ENCODE assay signal across 14 cellular contexts in genomic region chr20:7272512-7272911, GRCh38.
A peak's percentile ranks its signal among the peaks of the same experiment; 100 is the strongest.
DNase-seq lines count a peak whose midpoint lies in the region; ATAC-seq and TF ChIP-seq lines count a peak whose summit lies in the region.
"Had no signal": no experiment of that assay in that cellular context is flagged by ENCODE, and none has a peak within 500 bp of the region (broad histone marks: within the 10 kb centered on the region; RNA-seq: fewer than 3 reads in every experiment).

No MANE protein-coding gene starts in this region.

- H3K36me3 ChIP-seq in WERI-Rb-1: no peaks in the 10 kb centered on the region
- H3K36me3 ChIP-seq: neutrophil had no signal

- ATAC-seq in HG03378 (IDR thresholded peaks at IDR 0.05; ENCODE audit: unreplicated experiment): no peak
- no peak for ATAC-seq in activated T-cell treated with anti-CD3 and anti-CD28 coated beads, Interleukin-2, amount 50 U/mL, for 4 hours

- TF ChIP-seq CTCF in WERI-Rb-1 (IDR thresholded peaks at IDR 0.05; ENCODE audit: low read depth, low read length) (0 out of 2 replicates have a peak, but pooled peaks have one; percentile 5), GM20000 (IDR thresholded peaks at IDR 0.05; ENCODE audit: extremely low read depth, missing control alignments) (no peak)

- peaks cover 6% of the 10 kb centered on the region for H3K9me3 Mint-ChIP-seq in activated T-cell treated with anti-CD3 and anti-CD28 coated beads, Interleukin-2, amount 50 U/mL, for 4 hours
- H3K9me3 Mint-ChIP-seq in immature natural killer cell: peaks cover 4 to 24% (median 8%) of the 10 kb centered on the region in 6 donors
- H3K9me3 Mint-ChIP-seq: dendritic cell treated with granulocyte-macrophage colony-stimulating factor and Interleukin-4, amounts not matched to agents 40 ng/mL and 50 ng/mL, for 4 days had no signal

- H3K4me1 Mint-ChIP-seq in activated T-cell treated with anti-CD3 and anti-CD28 coated beads, Interleukin-2, amount 50 U/mL, for 4 hours (ENCODE audit: low read depth): no peaks in the 10 kb centered on the region
- H3K4me1 Mint-ChIP-seq in immature natural killer cell: no peaks in the 10 kb centered on the region

- H3K9me3 ChIP-seq in WERI-Rb-1 (ENCODE audit: severe bottlenecking): no peaks in the 10 kb centered on the region
- H3K9me3 ChIP-seq: neutrophil, testis had no signal

- no peak overlapping the region for H3K27ac Mint-ChIP-seq in immature natural killer cell
- H3K27ac Mint-ChIP-seq: dendritic cell treated with granulocyte-macrophage colony-stimulating factor and Interleukin-4, amounts not matched to agents 40 ng/mL and 50 ng/mL, for 4 days had no signal

- no peaks in the 10 kb centered on the region for H3K27me3 Mint-ChIP-seq in activated T-cell treated with anti-CD3 and anti-CD28 coated beads, Interleukin-2, amount 50 U/mL, for 4 hours (ENCODE audit: low read depth)
- peaks cover 0 to 2% (median 1%) of the 10 kb centered on the region in 3 donors for H3K27me3 Mint-ChIP-seq in immature natural killer cell (ENCODE audit: low read depth in 3 of 3)
- H3K27me3 Mint-ChIP-seq: dendritic cell treated with granulocyte-macrophage colony-stimulating factor and Interleukin-4, amounts not matched to agents 40 ng/mL and 50 ng/mL, for 4 days had no signal

- no peak overlapping the region for H3K27ac ChIP-seq in WERI-Rb-1
- H3K27ac ChIP-seq: KMS-11, neutrophil, testis had no signal

- no peaks in the 10 kb centered on the region for H3K27me3 ChIP-seq in WERI-Rb-1 (ENCODE audit: insufficient read depth, low read depth, severe bottlenecking)
- H3K27me3 ChIP-seq: neutrophil, testis had no signal

- no peaks in the 10 kb centered on the region for H3K36me3 Mint-ChIP-seq in activated T-cell treated with anti-CD3 and anti-CD28 coated beads, Interleukin-2, amount 50 U/mL, for 4 hours (ENCODE audit: insufficient read depth)
- no peaks in the 10 kb centered on the region for H3K36me3 Mint-ChIP-seq in immature natural killer cell

- no peak overlapping the region for H3K4me3 Mint-ChIP-seq in activated T-cell treated with anti-CD3 and anti-CD28 coated beads, Interleukin-2, amount 50 U/mL, for 4 hours
- no peak overlapping the region for H3K4me3 Mint-ChIP-seq in immature natural killer cell
- H3K4me3 Mint-ChIP-seq: dendritic cell treated with granulocyte-macrophage colony-stimulating factor and Interleukin-4, amounts not matched to agents 40 ng/mL and 50 ng/mL, for 4 days had no signal

- DNase-seq in Ammon's horn (ENCODE audit: low spot score): peak; percentile 5
- DNase-seq in NCI-H146 treated with DMSO at 0.1 percent for 48 hours (lab: John Stamatoyannopoulos, UW; ENCODE audit: unreplicated experiment): peak; percentile 28
- peak; percentile 16 for DNase-seq in WERI-Rb-1
- DNase-seq in iris pigment epithelial cell (ENCODE audit: low read depth): peak; percentile 8
- DNase-seq in activated T-cell treated with anti-CD3 and anti-CD28 coated beads, Interleukin-2, amount 50 U/mL, for 4 hours: no peak
- no peak for DNase-seq in GM20000 (ENCODE audit: low spot score)
- no peak for DNase-seq in immature natural killer cell
- DNase-seq: activated effector memory CD4-positive, alpha-beta T cell treated with anti-CD3 and anti-CD28 coated beads, Interleukin-2, amount 50 U/mL, for 16 hours; stimulated activated CD4-positive, alpha-beta T cell treated with anti-CD3 and anti-CD28 coated beads, Interleukin-4, amount 100 ng/mL, for 4 hours; testis had no signal

- H3K4me3 ChIP-seq in WERI-Rb-1 (ENCODE audit: low read depth, low read length): no peak overlapping the region
- H3K4me3 ChIP-seq: testis had no signal

Comparison
In these comparisons a context has a peak if more than half of its experiments do, and no peak if none do; other contexts are left out.
1. DNase-seq: peak in Ammon's horn (single experiment), NCI-H146 treated with DMSO at 0.1 percent for 48 hours (single experiment), WERI-Rb-1 (single experiment) and iris pigment epithelial cell (single experiment); none in activated T-cell treated with anti-CD3 and anti-CD28 coated beads, Interleukin-2, amount 50 U/mL, for 4 hours (single experiment), GM20000 (single experiment) and immature natural killer cell (0 of 3).